8 cellular contexts compared by ENCODE assay signal in the genomic region with DNA sequence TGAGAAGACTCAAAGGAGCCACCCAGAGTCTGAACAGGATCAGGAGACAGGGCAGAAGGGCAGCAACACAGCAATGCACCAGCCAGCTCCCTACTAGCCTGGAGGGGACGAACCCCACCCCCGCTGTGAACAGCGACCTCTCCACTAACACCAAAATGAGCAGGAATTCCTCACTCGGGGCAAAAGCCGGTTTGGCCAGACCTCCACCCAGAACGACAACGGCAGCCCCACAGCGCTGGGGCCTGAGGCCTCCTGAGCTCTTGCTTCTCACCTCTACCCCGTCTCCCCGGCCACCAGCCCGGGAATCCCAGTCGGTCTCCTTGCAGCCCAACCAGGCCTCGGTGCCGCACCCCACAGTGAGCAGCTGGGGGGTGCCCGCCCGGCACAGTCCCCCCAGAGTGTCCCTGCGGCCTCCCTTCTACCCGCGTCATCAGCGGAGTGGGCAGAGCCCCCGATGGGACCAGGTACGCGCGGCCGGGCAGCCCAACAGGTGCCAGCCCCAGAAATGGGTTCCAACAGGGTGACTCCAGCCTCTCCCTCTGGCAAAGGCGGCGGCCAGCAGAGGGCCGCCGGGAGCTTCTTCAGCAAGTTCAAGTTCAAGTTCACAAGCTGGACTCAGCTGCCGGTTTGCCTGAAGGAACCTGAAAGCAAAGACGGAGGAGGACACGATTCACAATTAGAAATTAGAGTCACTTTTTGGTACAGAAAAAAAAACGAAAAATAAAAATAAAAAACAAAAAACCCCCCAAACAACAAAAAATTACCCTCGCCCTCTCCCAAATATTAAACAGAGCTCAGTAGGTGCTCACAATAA.
DNase-seq lines count a peak whose midpoint lies in the region; ATAC-seq and TF ChIP-seq lines count a peak whose summit lies in the region.

No MANE protein-coding gene starts in this region.

- no peaks in the 10 kb centered on the region for H3K36me3 Mint-ChIP-seq in activated T-helper 2 cell treated with anti-CD3 and anti-CD28 coated beads, Interferon-gamma antibody, Interleukin-2, Interleukin-4, amounts not matched to agents 10 μg/mL and 5 μg/mL and 100 μg/mL, durations not matched to agents 14 hours and 24 hours and 36 hours (ENCODE audit: low read depth)

- H3K4me3 Mint-ChIP-seq in activated T-helper 2 cell treated with anti-CD3 and anti-CD28 coated beads, Interferon-gamma antibody, Interleukin-2, Interleukin-4, amounts not matched to agents 10 μg/mL and 5 μg/mL and 100 μg/mL, durations not matched to agents 14 hours and 24 hours and 36 hours (ENCODE audit: low read depth): peak overlapping the region; percentile 21

- H3K36me3 ChIP-seq in ES-I3 (ENCODE audit: insufficient read depth, low read length) (no peaks in the 10 kb centered on the region), right atrium auricular region (no peaks in the 10 kb centered on the region)

- no peak overlapping the region for H3K27ac ChIP-seq in right atrium auricular region

- DNase-seq in activated T-helper 2 cell treated with anti-CD3 and anti-CD28 coated beads, Interferon-gamma antibody, Interleukin-2, Interleukin-4, amounts not matched to agents 10 μg/mL and 5 μg/mL and 100 μg/mL, durations not matched to agents 14 hours and 24 hours and 36 hours (ENCODE audit: low spot score): no peak
- DNase-seq in right atrium auricular region (ENCODE audit: low spot score) (peak; percentile 70), renal cortical epithelial cell (ENCODE audit: low read depth) (peak; percentile 47), NCI-H82 treated with DMSO at 0.1 percent for 48 hours (lab: John Stamatoyannopoulos, UW; ENCODE audit: unreplicated experiment) (no peak)

- peaks cover 40% of the 10 kb centered on the region for H3K27me3 Mint-ChIP-seq in activated T-helper 2 cell treated with anti-CD3 and anti-CD28 coated beads, Interferon-gamma antibody, Interleukin-2, Interleukin-4, amounts not matched to agents 10 μg/mL and 5 μg/mL and 100 μg/mL, durations not matched to agents 14 hours and 24 hours and 36 hours (ENCODE audit: low read depth)

- H3K4me1 ChIP-seq in ES-I3 (ENCODE audit: insufficient read depth, low read length) (peaks cover 5% of the 10 kb centered on the region; the same call in 1 of the 2 replicates), right atrium auricular region (no peaks in the 10 kb centered on the region)

- peak overlapping the region; percentile 49; the same call in 1 of the 2 replicates for H3K9ac ChIP-seq in ES-I3 (ENCODE audit: low read depth, low read length)

- H3K4me1 Mint-ChIP-seq in activated T-helper 2 cell treated with anti-CD3 and anti-CD28 coated beads, Interferon-gamma antibody, Interleukin-2, Interleukin-4, amounts not matched to agents 10 μg/mL and 5 μg/mL and 100 μg/mL, durations not matched to agents 14 hours and 24 hours and 36 hours (ENCODE audit: low read depth): no peaks in the 10 kb centered on the region

- intact Hi-C loops in activated T-helper 2 cell treated with anti-CD3 and anti-CD28 coated beads, Interferon-gamma antibody, Interleukin-2, Interleukin-4, amounts not matched to agents 10 μg/mL and 5 μg/mL and 100 μg/mL, durations not matched to agents 14 hours and 24 hours and 36 hours (cut with micrococcal nuclease): no loop called here

- ATAC-seq in GM18907 (IDR thresholded peaks at IDR 0.05; ENCODE audit: unreplicated experiment) (no peak), HG03097 (IDR thresholded peaks at IDR 0.05; ENCODE audit: low FRiP score, unreplicated experiment) (no peak), HG03139 (IDR thresholded peaks at IDR 0.05; ENCODE audit: unreplicated experiment) (no peak)

- no peaks in the 10 kb centered on the region for H3K27me3 ChIP-seq in right atrium auricular region

- peak; percentile 35 to 61 for TF ChIP-seq CTCF in right atrium auricular region (IDR thresholded peaks at IDR 0.05)

- H3K27ac Mint-ChIP-seq in activated T-helper 2 cell treated with anti-CD3 and anti-CD28 coated beads, Interferon-gamma antibody, Interleukin-2, Interleukin-4, amounts not matched to agents 10 μg/mL and 5 μg/mL and 100 μg/mL, durations not matched to agents 14 hours and 24 hours and 36 hours: no peak overlapping the region

- no peaks in the 10 kb centered on the region for H3K9me3 ChIP-seq in ES-I3 (ENCODE audit: control insufficient read depth, insufficient read depth, low read length)
- peaks cover 0 to 7% of the 10 kb centered on the region in 2 donors for H3K9me3 ChIP-seq in right atrium auricular region

- H3K4me3 ChIP-seq in right atrium auricular region: peak overlapping the region; percentile 20 to 43

- H3K9me3 Mint-ChIP-seq in activated T-helper 2 cell treated with anti-CD3 and anti-CD28 coated beads, Interferon-gamma antibody, Interleukin-2, Interleukin-4, amounts not matched to agents 10 μg/mL and 5 μg/mL and 100 μg/mL, durations not matched to agents 14 hours and 24 hours and 36 hours: peaks cover 7% of the 10 kb centered on the region

Comparison
In these comparisons a context has a peak if more than half of its experiments do, and no peak if none do; other contexts are left out.
1. DNase-seq: peak in right atrium auricular region (single experiment) and renal cortical epithelial cell (single experiment); none in activated T-helper 2 cell treated with anti-CD3 and anti-CD28 coated beads, Interferon-gamma antibody, Interleukin-2, Interleukin-4, amounts not matched to agents 10 μg/mL and 5 μg/mL and 100 μg/mL, durations not matched to agents 14 hours and 24 hours and 36 hours (single experiment) and NCI-H82 treated with DMSO at 0.1 percent for 48 hours (single experiment).